In genomic region chr3:115401298-115401697, GRCh38 we compare ENCODE assay signal across 16 cellular contexts.
A peak's percentile ranks its signal among the peaks of the same experiment; 100 is the strongest.
DNase-seq lines count a peak whose midpoint lies in the region; ATAC-seq, FAIRE-seq and TF ChIP-seq lines count a peak whose summit lies in the region.
"Had no signal": no experiment of that assay in that cellular context is flagged by ENCODE, and none has a peak within 500 bp of the region (broad histone marks: within the 10 kb centered on the region; RNA-seq: fewer than 3 reads in every experiment).

No MANE protein-coding gene starts in this region.

- H3K36me3 Mint-ChIP-seq in HFFc6 (ENCODE audit: low read depth) (no peaks in the 10 kb centered on the region), endodermal cell (ENCODE audit: low read depth) (no peaks in the 10 kb centered on the region)
- H3K36me3 Mint-ChIP-seq: activated naive CD8-positive, alpha-beta T cell treated with anti-CD3 and anti-CD28 coated beads, Interleukin-2, amount 10 ng/mL, durations not matched to agents 7 days and 5 days; type B pancreatic cell had no signal

- TF ChIP-seq CTCF in HFFc6 (IDR thresholded peaks at IDR 0.05) = no peak
- no peak for TF ChIP-seq CTCF in choroid plexus epithelial cell (conservative IDR thresholded peaks at IDR 0.05; ENCODE audit: low read depth, low read length)
- TF ChIP-seq CTCF in left lung (IDR thresholded peaks at IDR 0.05) = no peak
- TF ChIP-seq CTCF in endodermal cell (conservative IDR thresholded peaks at IDR 0.05) = no peak

- FAIRE-seq in GM12892 (lab: Jason Lieb, UNC) = no peak

- H3K9me3 ChIP-seq in left lung (no peaks in the 10 kb centered on the region), endodermal cell (ENCODE audit: control insufficient read depth, low read length) (no peaks in the 10 kb centered on the region)

- H3K27ac Mint-ChIP-seq in HFFc6 (peak overlapping the region; percentile 39), endodermal cell (no peak overlapping the region)
- H3K27ac Mint-ChIP-seq: activated naive CD8-positive, alpha-beta T cell treated with anti-CD3 and anti-CD28 coated beads, Interleukin-2, amount 10 ng/mL, durations not matched to agents 7 days and 5 days; type B pancreatic cell had no signal

- TF ChIP-seq POLR2A in GM12892 (IDR thresholded peaks at IDR 0.05; ENCODE audit: low read depth, low read length) = no peak

- peaks cover 30% of the 10 kb centered on the region for H3K4me1 Mint-ChIP-seq in HFFc6 (ENCODE audit: low read depth)
- H3K4me1 Mint-ChIP-seq in endodermal cell = peaks cover 42% of the 10 kb centered on the region
- H3K4me1 Mint-ChIP-seq: activated naive CD8-positive, alpha-beta T cell treated with anti-CD3 and anti-CD28 coated beads, Interleukin-2, amount 10 ng/mL, durations not matched to agents 7 days and 5 days had no signal

- no peak overlapping the region for H3K27ac ChIP-seq in left lung
- H3K27ac ChIP-seq in endodermal cell (ENCODE audit: low read depth, low read length) = no peak overlapping the region
- H3K27ac ChIP-seq: VCaP had no signal

- H3K4me3 Mint-ChIP-seq in HFFc6 (no peak overlapping the region), endodermal cell (no peak overlapping the region)
- H3K4me3 Mint-ChIP-seq: activated naive CD8-positive, alpha-beta T cell treated with anti-CD3 and anti-CD28 coated beads, Interleukin-2, amount 10 ng/mL, durations not matched to agents 7 days and 5 days; type B pancreatic cell had no signal

- H3K4me1 ChIP-seq in left lung = no peaks in the 10 kb centered on the region
- no peaks in the 10 kb centered on the region for H3K4me1 ChIP-seq in endodermal cell (ENCODE audit: control insufficient read depth, insufficient read depth, low read length)

- H3K27me3 Mint-ChIP-seq in HFFc6 (ENCODE audit: insufficient read depth) (no peaks in the 10 kb centered on the region), endodermal cell (ENCODE audit: insufficient read depth) (no peaks in the 10 kb centered on the region)
- H3K27me3 Mint-ChIP-seq: activated naive CD8-positive, alpha-beta T cell treated with anti-CD3 and anti-CD28 coated beads, Interleukin-2, amount 10 ng/mL, durations not matched to agents 7 days and 5 days; type B pancreatic cell had no signal

- 92 to 94% methylated on average over 2 of the region's 2 CpGs for whole genome bisulfite sequencing in endodermal cell (ENCODE audit: insufficient coverage in 1 of 2, insufficient read length in 1 of 2), 2 experiments

- H3K36me3 ChIP-seq in left lung (no peaks in the 10 kb centered on the region), endodermal cell (ENCODE audit: control insufficient read depth, insufficient read depth, low read length) (no peaks in the 10 kb centered on the region)

- no peak overlapping the region for H3K9ac ChIP-seq in endodermal cell (ENCODE audit: extremely low read depth, low read length, poor library complexity, severe bottlenecking)

- H3K4me3 ChIP-seq in choroid plexus epithelial cell (ENCODE audit: low read depth, low read length) (no peak overlapping the region), left lung (no peak overlapping the region), endodermal cell (ENCODE audit: low read length) (no peak overlapping the region)
- H3K4me3 ChIP-seq: skin epidermis had no signal

- ATAC-seq in left lung = peak; percentile 47
- ATAC-seq in GM21723 (IDR thresholded peaks at IDR 0.05; ENCODE audit: unreplicated experiment) = no peak

- H3K27me3 ChIP-seq in left lung (no peaks in the 10 kb centered on the region), endodermal cell (ENCODE audit: control insufficient read depth, insufficient read depth, low read length, poor library complexity, severe bottlenecking) (no peaks in the 10 kb centered on the region)

- H3K9me3 Mint-ChIP-seq in HFFc6 (no peaks in the 10 kb centered on the region), endodermal cell (no peaks in the 10 kb centered on the region)
- H3K9me3 Mint-ChIP-seq: activated naive CD8-positive, alpha-beta T cell treated with anti-CD3 and anti-CD28 coated beads, Interleukin-2, amount 10 ng/mL, durations not matched to agents 7 days and 5 days; type B pancreatic cell had no signal

- peak; percentile 16 for DNase-seq in A172 (ENCODE audit: low spot score)
- peak; percentile 72 for DNase-seq in HFFc6
- DNase-seq in choroid plexus epithelial cell (ENCODE audit: low read depth) = peak; percentile 95
- DNase-seq in left lung = no peak
- no peak for DNase-seq in GM12892 (ENCODE audit: insufficient read length)
- DNase-seq in endodermal cell = no peak
- DNase-seq in SKM-1 (lab: John Stamatoyannopoulos, UW; ENCODE audit: unreplicated experiment) = no peak
- DNase-seq: ACHN; activated naive CD8-positive, alpha-beta T cell treated with anti-CD3 and anti-CD28 coated beads, Interleukin-2, amount 10 ng/mL, durations not matched to agents 7 days and 5 days; DMS53; NCI-H146; NCI-H748 treated with DMSO at 0.1 percent for 48 hours had no signal

- intact Hi-C loops in left lung (cut with DNase I) = no loop called here

Comparison
In these comparisons a context has a peak if more than half of its experiments do, and no peak if none do; other contexts are left out.
1. DNase-seq: peak in A172 (single experiment), HFFc6 (single experiment) and choroid plexus epithelial cell (single experiment); none in left lung (0 of 2), GM12892 (single experiment), endodermal cell (single experiment) and SKM-1 (single experiment).